Comparison of ENCODE assay signal across 18 cellular contexts in genomic region chr2:168378960-168379669, GRCh38.
DNase-seq lines count a peak whose midpoint lies in the region; ATAC-seq and TF ChIP-seq lines count a peak whose summit lies in the region.
"Had no signal": no experiment of that assay in that cellular context is flagged by ENCODE, and none has a peak within 500 bp of the region (broad histone marks: within the 10 kb centered on the region; RNA-seq: fewer than 3 reads in every experiment).

No MANE protein-coding gene starts in this region.

- POLR2A ChIA-PET in activated naive CD8-positive, alpha-beta T cell treated with anti-CD3 and anti-CD28 coated beads, Interleukin-2, amount 10 ng/mL, durations not matched to agents 7 days and 5 days (lab: Charles Lee) = no interaction called here

- H3K4me3 ChIP-seq in foreskin fibroblast (ENCODE audit: low read depth in 1 of 2, low read length in 2 of 2) = no peak overlapping the region
- H3K4me3 ChIP-seq: HAP-1 had no signal

- H3K27ac Mint-ChIP-seq in activated CD8-positive, alpha-beta memory T cell treated with anti-CD3 and anti-CD28 coated beads, Interleukin-2, amount 10 ng/mL, durations not matched to agents 7 days and 5 days = no peak overlapping the region
- H3K27ac Mint-ChIP-seq in activated naive CD8-positive, alpha-beta T cell treated with anti-CD3 and anti-CD28 coated beads, Interleukin-2, amount 10 ng/mL, durations not matched to agents 7 days and 5 days = no peak overlapping the region
- peak overlapping the region; percentile 33 for H3K27ac Mint-ChIP-seq in stimulated activated naive CD8-positive, alpha-beta T cell treated with anti-CD3 and anti-CD28 coated beads, Interleukin-15, Interleukin-2, amounts not matched to agents 100 ng/mL and 50 ng/mL, for 24 hours

- peak; percentile 68 for ATAC-seq in activated CD8-positive, alpha-beta memory T cell treated with anti-CD3 and anti-CD28 coated beads, Interleukin-2, amount 10 ng/mL, durations not matched to agents 7 days and 5 days
- ATAC-seq in activated naive CD8-positive, alpha-beta T cell treated with anti-CD3 and anti-CD28 coated beads, Interleukin-2, amount 10 ng/mL, durations not matched to agents 7 days and 5 days (ENCODE audit: low read depth) = peak; percentile 79
- ATAC-seq: Panc1 had no signal

- H3K9me3 Mint-ChIP-seq in activated CD8-positive, alpha-beta memory T cell treated with anti-CD3 and anti-CD28 coated beads, Interleukin-2, amount 10 ng/mL, durations not matched to agents 7 days and 5 days (ENCODE audit: low read depth) = no peaks in the 10 kb centered on the region
- H3K9me3 Mint-ChIP-seq in activated naive CD8-positive, alpha-beta T cell treated with anti-CD3 and anti-CD28 coated beads, Interleukin-2, amount 10 ng/mL, durations not matched to agents 7 days and 5 days = peaks cover 6% of the 10 kb centered on the region
- peaks cover 4% of the 10 kb centered on the region for H3K9me3 Mint-ChIP-seq in stimulated activated naive CD8-positive, alpha-beta T cell treated with anti-CD3 and anti-CD28 coated beads, Interleukin-15, Interleukin-2, amounts not matched to agents 100 ng/mL and 50 ng/mL, for 24 hours

- CTCF ChIA-PET in activated CD8-positive, alpha-beta memory T cell treated with anti-CD3 and anti-CD28 coated beads, Interleukin-2, amount 10 ng/mL, durations not matched to agents 7 days and 5 days (lab: Charles Lee) = no interaction called here

- no peak for TF ChIP-seq CTCF in foreskin fibroblast (IDR thresholded peaks at IDR 0.05; ENCODE audit: low read depth, low read length)

- peaks cover 17% of the 10 kb centered on the region for H3K27me3 Mint-ChIP-seq in activated CD8-positive, alpha-beta memory T cell treated with anti-CD3 and anti-CD28 coated beads, Interleukin-2, amount 10 ng/mL, durations not matched to agents 7 days and 5 days
- H3K27me3 Mint-ChIP-seq in activated naive CD8-positive, alpha-beta T cell treated with anti-CD3 and anti-CD28 coated beads, Interleukin-2, amount 10 ng/mL, durations not matched to agents 7 days and 5 days = peaks cover 1% of the 10 kb centered on the region
- H3K27me3 Mint-ChIP-seq in stimulated activated naive CD8-positive, alpha-beta T cell treated with anti-CD3 and anti-CD28 coated beads, Interleukin-15, Interleukin-2, amounts not matched to agents 100 ng/mL and 50 ng/mL, for 24 hours = no peaks in the 10 kb centered on the region

- H3K4me3 Mint-ChIP-seq in activated CD8-positive, alpha-beta memory T cell treated with anti-CD3 and anti-CD28 coated beads, Interleukin-2, amount 10 ng/mL, durations not matched to agents 7 days and 5 days = no peak overlapping the region
- H3K4me3 Mint-ChIP-seq in activated naive CD8-positive, alpha-beta T cell treated with anti-CD3 and anti-CD28 coated beads, Interleukin-2, amount 10 ng/mL, durations not matched to agents 7 days and 5 days = no peak overlapping the region
- H3K4me3 Mint-ChIP-seq in stimulated activated naive CD8-positive, alpha-beta T cell treated with anti-CD3 and anti-CD28 coated beads, Interleukin-15, Interleukin-2, amounts not matched to agents 100 ng/mL and 50 ng/mL, for 24 hours = no peak overlapping the region

- H3K36me3 Mint-ChIP-seq in activated CD8-positive, alpha-beta memory T cell treated with anti-CD3 and anti-CD28 coated beads, Interleukin-2, amount 10 ng/mL, durations not matched to agents 7 days and 5 days = peaks cover 2% of the 10 kb centered on the region
- peaks cover 4% of the 10 kb centered on the region for H3K36me3 Mint-ChIP-seq in activated naive CD8-positive, alpha-beta T cell treated with anti-CD3 and anti-CD28 coated beads, Interleukin-2, amount 10 ng/mL, durations not matched to agents 7 days and 5 days
- peaks cover 1% of the 10 kb centered on the region for H3K36me3 Mint-ChIP-seq in stimulated activated naive CD8-positive, alpha-beta T cell treated with anti-CD3 and anti-CD28 coated beads, Interleukin-15, Interleukin-2, amounts not matched to agents 100 ng/mL and 50 ng/mL, for 24 hours (ENCODE audit: low read depth)

- peaks cover 9% of the 10 kb centered on the region for H3K4me1 Mint-ChIP-seq in activated CD8-positive, alpha-beta memory T cell treated with anti-CD3 and anti-CD28 coated beads, Interleukin-2, amount 10 ng/mL, durations not matched to agents 7 days and 5 days
- H3K4me1 Mint-ChIP-seq in activated naive CD8-positive, alpha-beta T cell treated with anti-CD3 and anti-CD28 coated beads, Interleukin-2, amount 10 ng/mL, durations not matched to agents 7 days and 5 days = peaks cover 7% of the 10 kb centered on the region
- H3K4me1 Mint-ChIP-seq in stimulated activated naive CD8-positive, alpha-beta T cell treated with anti-CD3 and anti-CD28 coated beads, Interleukin-15, Interleukin-2, amounts not matched to agents 100 ng/mL and 50 ng/mL, for 24 hours (ENCODE audit: low read depth) = peaks cover 16% of the 10 kb centered on the region

- peak; percentile 57 for DNase-seq in activated CD8-positive, alpha-beta memory T cell treated with anti-CD3 and anti-CD28 coated beads, Interleukin-2, amount 10 ng/mL, durations not matched to agents 7 days and 5 days
- no peak for DNase-seq in activated CD8-positive, alpha-beta memory T cell treated with anti-CD3 and anti-CD28 coated beads, Interleukin-2, amount 50 U/mL, for 4 hours
- no peak for DNase-seq in activated naive CD8-positive, alpha-beta T cell treated with anti-CD3 and anti-CD28 coated beads, Interleukin-2, amount 10 ng/mL, durations not matched to agents 7 days and 5 days
- DNase-seq in stimulated activated CD8-positive, alpha-beta memory T cell treated with anti-CD3 and anti-CD28 coated beads, Interleukin-12 subunit alpha, Interleukin-12 subunit beta, amount 100 ng/mL, for 4 hours (ENCODE audit: low read depth) = peak; percentile 28
- DNase-seq in foreskin fibroblast (no peak), RKO (ENCODE audit: low spot score) (no peak), NCI-H1417 treated with DMSO at 0.1 percent for 48 hours (lab: John Stamatoyannopoulos, UW) (no peak)
- DNase-seq: C1 segment of cervical spinal cord, COR-L47, Karpas-422, MM.1S, NCI-H1105, NCI-H187 treated with DMSO at 0.1 percent for 48 hours, NCI-H446, NCI-H748 treated with DMSO at 0.1 percent for 48 hours had no signal

Comparison
In these comparisons a context has a peak if more than half of its experiments do, and no peak if none do; other contexts are left out.
1. DNase-seq: peak in activated CD8-positive, alpha-beta memory T cell treated with anti-CD3 and anti-CD28 coated beads, Interleukin-2, amount 10 ng/mL, durations not matched to agents 7 days and 5 days (single experiment) and stimulated activated CD8-positive, alpha-beta memory T cell treated with anti-CD3 and anti-CD28 coated beads, Interleukin-12 subunit alpha, Interleukin-12 subunit beta, amount 100 ng/mL, for 4 hours (single experiment); none in activated CD8-positive, alpha-beta memory T cell treated with anti-CD3 and anti-CD28 coated beads, Interleukin-2, amount 50 U/mL, for 4 hours (single experiment), activated naive CD8-positive, alpha-beta T cell treated with anti-CD3 and anti-CD28 coated beads, Interleukin-2, amount 10 ng/mL, durations not matched to agents 7 days and 5 days (single experiment), foreskin fibroblast (0 of 2), RKO (single experiment) and NCI-H1417 treated with DMSO at 0.1 percent for 48 hours (single experiment).